ENCODE assay signal across 2 cellular contexts in genomic region chr1:75647183-75647582, GRCh38. TPM values are rescaled to one million over a fixed set of nuclear protein-coding genes. Genes with fewer than 3 reads are reported as not detected.
"Had no signal": no experiment of that assay in that cellular context is flagged by ENCODE, and none has a peak within 500 bp of the region (broad histone marks: within the 10 kb centered on the region; RNA-seq: fewer than 3 reads in every experiment).

No MANE protein-coding gene starts in this region.

RNA-seq across cellular contexts. Expression of gene SLC44A5, which starts 36.3 kb away (rescaled TPM):
- total RNA-seq: myocyte had no signal
- polyA plus RNA-seq: mammary epithelial cell had no signal
